ENCODE assay signal across 15 cellular contexts in genomic region chr3:124520970-124521369, GRCh38.
A peak's percentile ranks its signal among the peaks of the same experiment; 100 is the strongest.
DNase-seq lines count a peak whose midpoint lies in the region; ATAC-seq and TF ChIP-seq lines count a peak whose summit lies in the region.
"Had no signal": no experiment of that assay in that cellular context is flagged by ENCODE, and none has a peak within 500 bp of the region (broad histone marks: within the 10 kb centered on the region; RNA-seq: fewer than 3 reads in every experiment).

No MANE protein-coding gene starts in this region.

- H3K4me1 ChIP-seq in smooth muscle cell (ENCODE audit: low read depth) = no peaks in the 10 kb centered on the region
- H3K4me1 ChIP-seq: esophagus squamous epithelium had no signal

- H3K4me3 ChIP-seq in smooth muscle cell = no peak overlapping the region
- H3K4me3 ChIP-seq: esophagus squamous epithelium had no signal

- H2AFZ ChIP-seq in smooth muscle cell (ENCODE audit: low read depth) = no peak overlapping the region

- H3K79me2 ChIP-seq in smooth muscle cell (ENCODE audit: low read depth) = no peaks in the 10 kb centered on the region

- H3K36me3 Mint-ChIP-seq in activated CD8-positive, alpha-beta T cell treated with anti-CD3 and anti-CD28 coated beads, Interleukin-2, amount 10 ng/mL, durations not matched to agents 7 days and 5 days (ENCODE audit: low read depth) = no peaks in the 10 kb centered on the region
- H3K36me3 Mint-ChIP-seq: activated naive CD8-positive, alpha-beta T cell had no signal

- no peaks in the 10 kb centered on the region for H3K4me1 Mint-ChIP-seq in activated CD8-positive, alpha-beta T cell treated with anti-CD3 and anti-CD28 coated beads, Interleukin-2, amount 10 ng/mL, durations not matched to agents 7 days and 5 days (ENCODE audit: low read depth)

- TF ChIP-seq CTCF in smooth muscle cell (IDR thresholded peaks at IDR 0.05; ENCODE audit: borderline replicate concordance, insufficient read depth, poor library complexity, severe bottlenecking) = no peak

- WGBS in smooth muscle cell (ENCODE audit: low lambda C conversion rate) = 64% methylated on average over 5 of the region's 5 CpGs

- H3K27ac ChIP-seq in smooth muscle cell (ENCODE audit: low read depth) = no peak overlapping the region
- H3K27ac ChIP-seq: esophagus squamous epithelium had no signal

- CTCF ChIA-PET in activated CD8-positive, alpha-beta T cell treated with anti-CD3 and anti-CD28 coated beads, Interleukin-2, amount 10 ng/mL, durations not matched to agents 7 days and 5 days (lab: Charles Lee) = no interaction called here

- H3K4me3 Mint-ChIP-seq in activated CD8-positive, alpha-beta T cell treated with anti-CD3 and anti-CD28 coated beads, Interleukin-2, amount 10 ng/mL, durations not matched to agents 7 days and 5 days = no peak overlapping the region
- H3K4me3 Mint-ChIP-seq: activated naive CD8-positive, alpha-beta T cell had no signal

- DNase-seq in DMS153 treated with DMSO at 0.1 percent for 48 hours (lab: John Stamatoyannopoulos, UW; ENCODE audit: unreplicated experiment) (peak; percentile 93), NCI-H1105 (lab: John Stamatoyannopoulos, UW) (peak; percentile 90), NCI-H526 (lab: John Stamatoyannopoulos, UW) (peak; percentile 10 to 26), kidney glomerular epithelial cell (lab: John Stamatoyannopoulos, UW) (peak; percentile 85), SIG-M5 treated with dmso at 0.1 percent for 504 hours (lab: John Stamatoyannopoulos, UW; ENCODE audit: unreplicated experiment) (no peak), smooth muscle cell (lab: John Stamatoyannopoulos, UW; ENCODE audit: unreplicated experiment) (no peak), AML-193 (lab: John Stamatoyannopoulos, UW) (no peak)
- DNase-seq in activated CD8-positive, alpha-beta T cell treated with anti-CD3 and anti-CD28 coated beads, Interleukin-2, amount 10 ng/mL, durations not matched to agents 7 days and 5 days = no peak
- DNase-seq: esophagus squamous epithelium; MM.1S; stimulated activated CD4-positive, alpha-beta T cell treated with anti-CD3 and anti-CD28 coated beads, Interleukin-2, amount 100 ng/mL, for 48 hours; stimulated activated naive CD4-positive, alpha-beta T cell had no signal

- H3K9me3 ChIP-seq in smooth muscle cell (replicated peaks; ENCODE audit: low read depth) = no peaks in the 10 kb centered on the region
- H3K9me3 ChIP-seq: esophagus squamous epithelium had no signal

- H3K27me3 Mint-ChIP-seq in activated CD8-positive, alpha-beta T cell treated with anti-CD3 and anti-CD28 coated beads, Interleukin-2, amount 10 ng/mL, durations not matched to agents 7 days and 5 days (ENCODE audit: low read depth) = peaks cover 39% of the 10 kb centered on the region
- H3K27me3 Mint-ChIP-seq: progenitor cell of endocrine pancreas had no signal

- no peaks in the 10 kb centered on the region for H3K27me3 ChIP-seq in smooth muscle cell (ENCODE audit: low read depth)
- H3K27me3 ChIP-seq: esophagus squamous epithelium had no signal

- H3K9ac ChIP-seq in smooth muscle cell (ENCODE audit: low read depth) = no peak overlapping the region

- no peak overlapping the region for H3K27ac Mint-ChIP-seq in activated CD8-positive, alpha-beta T cell treated with anti-CD3 and anti-CD28 coated beads, Interleukin-2, amount 10 ng/mL, durations not matched to agents 7 days and 5 days
- H3K27ac Mint-ChIP-seq: activated naive CD8-positive, alpha-beta T cell; progenitor cell of endocrine pancreas had no signal

- no peak overlapping the region for H3K4me2 ChIP-seq in smooth muscle cell

- H3F3A ChIP-seq in smooth muscle cell (ENCODE audit: low read depth) = no peaks in the 10 kb centered on the region

- ATAC-seq in activated CD8-positive, alpha-beta T cell treated with anti-CD3 and anti-CD28 coated beads, Interleukin-2, amount 10 ng/mL, durations not matched to agents 7 days and 5 days = no peak
- ATAC-seq: Right ventricle myocardium inferior had no signal

- no peaks in the 10 kb centered on the region for H3K9me3 Mint-ChIP-seq in activated CD8-positive, alpha-beta T cell treated with anti-CD3 and anti-CD28 coated beads, Interleukin-2, amount 10 ng/mL, durations not matched to agents 7 days and 5 days (ENCODE audit: insufficient read depth)

- POLR2A ChIA-PET in activated CD8-positive, alpha-beta T cell treated with anti-CD3 and anti-CD28 coated beads, Interleukin-2, amount 10 ng/mL, durations not matched to agents 7 days and 5 days (lab: Charles Lee) = no interaction called here

- H4K20me1 ChIP-seq in smooth muscle cell (ENCODE audit: low read depth) = no peaks in the 10 kb centered on the region

- no peaks in the 10 kb centered on the region for H3K36me3 ChIP-seq in smooth muscle cell (ENCODE audit: low read depth)
- H3K36me3 ChIP-seq: esophagus squamous epithelium had no signal

Comparison
In these comparisons a context has a peak if more than half of its experiments do, and no peak if none do; other contexts are left out.
1. DNase-seq: peak in DMS153 treated with DMSO at 0.1 percent for 48 hours (single experiment), NCI-H1105 (single experiment), NCI-H526 (2 of 2) and kidney glomerular epithelial cell (single experiment); none in SIG-M5 treated with dmso at 0.1 percent for 504 hours (single experiment), activated CD8-positive, alpha-beta T cell treated with anti-CD3 and anti-CD28 coated beads, Interleukin-2, amount 10 ng/mL, durations not matched to agents 7 days and 5 days (single experiment), smooth muscle cell (single experiment) and AML-193 (0 of 2).